8 cellular contexts compared by ENCODE assay signal in genomic region chr16:31094088-31094423, GRCh38. TPM values are rescaled to one million over a fixed set of nuclear protein-coding genes. Genes with fewer than 3 reads are reported as not detected.
DNase-seq lines count a peak whose midpoint lies in the region; ATAC-seq and TF ChIP-seq lines count a peak whose summit lies in the region.

No MANE protein-coding gene starts in this region.

- CTCF ChIA-PET in activated B cell treated with CpG ODN at 0.5 μM for 24 hours (lab: Charles Lee), result interaction anchor here (0.5 to 1.5 kb wide), 2 partner anchors 48 to 93 kb away, joined by 3 to 4 read pairs; no protein-coding TSS in a partner anchor

- POLR2A ChIA-PET in activated B cell treated with CpG ODN at 0.5 μM for 24 hours (lab: Charles Lee), result interaction anchor here (0.9 to 4.6 kb wide), 7 partner anchors 10 to 780 kb away, joined by 3 to 39 read pairs (median 9); partner anchors contain the start of genes FUS, KAT8, ZNF267 and ZNF646

- peak overlapping the region; percentile 58 for H3K27ac ChIP-seq in cardiac muscle cell

- H3K4me3 ChIP-seq in cardiac muscle cell (peak overlapping the region; percentile 58), retinal pigment epithelial cell (ENCODE audit: low read length) (peak overlapping the region; percentile 89)

- H3K27me3 Mint-ChIP-seq in activated naive CD4-positive, alpha-beta T cell treated with anti-CD3 and anti-CD28 coated beads, Interleukin-2, amount 50 U/mL, for 24 hours, result no peaks in the 10 kb centered on the region
- H3K27me3 Mint-ChIP-seq in activated B cell treated with CpG ODN at 0.5 μM for 24 hours, result no peaks in the 10 kb centered on the region

- peaks cover 24% of the 10 kb centered on the region for H3K4me1 Mint-ChIP-seq in activated naive CD4-positive, alpha-beta T cell treated with anti-CD3 and anti-CD28 coated beads, Interleukin-2, amount 50 U/mL, for 24 hours
- peaks cover 25% of the 10 kb centered on the region for H3K4me1 Mint-ChIP-seq in activated B cell treated with CpG ODN at 0.5 μM for 24 hours

- H3K4me3 Mint-ChIP-seq in activated naive CD4-positive, alpha-beta T cell treated with anti-CD3 and anti-CD28 coated beads, Interleukin-2, amount 50 U/mL, for 24 hours, result peak overlapping the region; percentile 99
- peak overlapping the region; percentile 95 for H3K4me3 Mint-ChIP-seq in activated B cell treated with CpG ODN at 0.5 μM for 24 hours

- no peaks in the 10 kb centered on the region for H3K27me3 ChIP-seq in cardiac muscle cell

- H3K36me3 Mint-ChIP-seq in activated naive CD4-positive, alpha-beta T cell treated with anti-CD3 and anti-CD28 coated beads, Interleukin-2, amount 50 U/mL, for 24 hours, result no peaks in the 10 kb centered on the region
- peaks cover 19% of the 10 kb centered on the region for H3K36me3 Mint-ChIP-seq in activated B cell treated with CpG ODN at 0.5 μM for 24 hours (ENCODE audit: low read depth)

- no peaks in the 10 kb centered on the region for H3K36me3 ChIP-seq in cardiac muscle cell

- ATAC-seq in activated B cell treated with CpG ODN at 0.5 μM for 24 hours (ENCODE audit: low read depth), result no peak

- H3K9me3 ChIP-seq in cardiac muscle cell (ENCODE audit: low read depth), result no peaks in the 10 kb centered on the region

- H3K4me1 ChIP-seq in cardiac muscle cell (ENCODE audit: low read depth), result peaks cover 4% of the 10 kb centered on the region

- no peak for DNase-seq in activated naive CD4-positive, alpha-beta T cell treated with Interleukin-2 at 50 U/mL for 16 hours
- no peak for DNase-seq in activated B cell treated with CpG ODN at 0.5 μM for 24 hours
- DNase-seq in cardiac muscle cell (ENCODE audit: low read depth in 1 of 2, low spot score in 1 of 2), result peak in 1 of 2 donors; percentile 26
- no peak for DNase-seq in retinal pigment epithelial cell (ENCODE audit: low read depth)
- no peak for DNase-seq in retina
- no peak for DNase-seq in occipital lobe (lab: John Stamatoyannopoulos, UW)
- DNase-seq in activated CD4-positive, alpha-beta T cell treated with anti-CD3 and anti-CD28 coated beads for 48 hours, result no peak

- H3K27ac Mint-ChIP-seq in activated naive CD4-positive, alpha-beta T cell treated with anti-CD3 and anti-CD28 coated beads, Interleukin-2, amount 50 U/mL, for 24 hours, result peak overlapping the region; percentile 94
- peak overlapping the region; percentile 93 for H3K27ac Mint-ChIP-seq in activated B cell treated with CpG ODN at 0.5 μM for 24 hours

- intact Hi-C loops in activated B cell treated with CpG ODN at 0.5 μM for 24 hours (cut with micrococcal nuclease), result loop anchor here (1.0 to 2.0 kb wide), 5 partner anchors 20 to 349 kb away; partner anchors contain the start of genes KAT8, STX4, ZNF646 and ZNF668

- no peaks in the 10 kb centered on the region for H3K9me3 Mint-ChIP-seq in activated naive CD4-positive, alpha-beta T cell treated with anti-CD3 and anti-CD28 coated beads, Interleukin-2, amount 50 U/mL, for 24 hours
- no peaks in the 10 kb centered on the region for H3K9me3 Mint-ChIP-seq in activated B cell treated with CpG ODN at 0.5 μM for 24 hours

- no peak for TF ChIP-seq CTCF in activated B cell treated with CpG ODN at 0.5 μM for 24 hours (IDR thresholded peaks at IDR 0.05)
- no peak for TF ChIP-seq CTCF in cardiac muscle cell (IDR thresholded peaks at IDR 0.05; ENCODE audit: low read depth, low read length)
- no peak for TF ChIP-seq CTCF in retinal pigment epithelial cell (conservative IDR thresholded peaks at IDR 0.05; ENCODE audit: low read depth, low read length)

RNA-seq across cellular contexts. Expression of gene VKORC1, which starts 0.5 kb away (rescaled TPM):
- 38.7 and 41.9 TPM in 2 replicates for total RNA-seq in activated B cell treated with CpG ODN at 0.5 μM for 24 hours
- total RNA-seq in cardiac muscle cell, result 146 and 148 TPM in 2 replicates
- polyA plus RNA-seq in cardiac muscle cell, result 161 and 188 TPM in 2 replicates
- 30.7 TPM for total RNA-seq in occipital lobe

RNA-seq across cellular contexts. Expression of gene PRSS53, which starts 5.3 kb away (rescaled TPM):
- total RNA-seq in activated B cell treated with CpG ODN at 0.5 μM for 24 hours (5.1 and 5.5 TPM in 2 replicates), cardiac muscle cell (2.7 and 5.8 TPM in 2 replicates), occipital lobe (2.2 TPM)
- 0.35 and 0.94 TPM in 2 replicates for polyA plus RNA-seq in cardiac muscle cell

RNA-seq across cellular contexts. Expression of gene BCKDK, which starts 14.1 kb away (rescaled TPM):
- total RNA-seq in activated B cell treated with CpG ODN at 0.5 μM for 24 hours (24.8 and 27.3 TPM in 2 replicates), cardiac muscle cell (109 and 121 TPM in 2 replicates), occipital lobe (12.6 TPM)
- polyA plus RNA-seq in cardiac muscle cell, result 147 and 151 TPM in 2 replicates

RNA-seq across cellular contexts. Expression of gene ZNF646, which starts 19.8 kb away (rescaled TPM):
- 32.4 and 32.5 TPM in 2 replicates for total RNA-seq in activated B cell treated with CpG ODN at 0.5 μM for 24 hours
- 20.3 and 32.6 TPM in 2 replicates for total RNA-seq in cardiac muscle cell
- polyA plus RNA-seq in cardiac muscle cell, result 7.1 and 8.5 TPM in 2 replicates
- total RNA-seq in occipital lobe, result 16.5 TPM

RNA-seq across cellular contexts. Expression of gene ZNF668, which starts 20.0 kb away (rescaled TPM):
- 8.3 and 10.1 TPM in 2 replicates for total RNA-seq in activated B cell treated with CpG ODN at 0.5 μM for 24 hours
- total RNA-seq in cardiac muscle cell, result 16.2 and 18.2 TPM in 2 replicates
- 7.4 and 10.0 TPM in 2 replicates for polyA plus RNA-seq in cardiac muscle cell
- 5.3 TPM for total RNA-seq in occipital lobe
